9 cellular contexts compared by ENCODE assay signal in genomic region chr5:142800776-142801494, GRCh38. TPM values are rescaled to one million over a fixed set of nuclear protein-coding genes. Genes with fewer than 3 reads are reported as not detected.
DNase-seq lines count a peak whose midpoint lies in the region; ATAC-seq and TF ChIP-seq lines count a peak whose summit lies in the region.
"Had no signal": no experiment of that assay in that cellular context is flagged by ENCODE, and none has a peak within 500 bp of the region (broad histone marks: within the 10 kb centered on the region; RNA-seq: fewer than 3 reads in every experiment).

No MANE protein-coding gene starts in this region.

- H3K27me3 ChIP-seq in foreskin keratinocyte, result no peaks in the 10 kb centered on the region

- ATAC-seq in GM21381 (IDR thresholded peaks at IDR 0.05; ENCODE audit: unreplicated experiment) (peak; percentile 76), HG03565 (IDR thresholded peaks at IDR 0.05; ENCODE audit: unreplicated experiment) (peak; percentile 76), foreskin keratinocyte (no peak), left ventricle myocardium superior (no peak)

- H3K4me1 ChIP-seq in foreskin keratinocyte, result no peaks in the 10 kb centered on the region

- intact Hi-C loops in left ventricle myocardium superior (cut with micrococcal nuclease), result no loop called here

- DNase-seq in CD1c-positive myeloid dendritic cell (ENCODE audit: extremely low spot score) (peak; percentile 52), foreskin keratinocyte (no peak), left ventricle myocardium superior (no peak), NCI-H524 treated with DMSO at 0.1 percent for 48 hours (lab: John Stamatoyannopoulos, UW) (no peak), NCI-H2196 treated with DMSO at 0.1 percent for 48 hours (lab: John Stamatoyannopoulos, UW; ENCODE audit: unreplicated experiment) (no peak)
- peak; percentile 11 for DNase-seq in activated effector memory CD4-positive, alpha-beta T cell treated with Interleukin-2 at 50 U/mL for 16 hours
- DNase-seq: SHP77 treated with DMSO at 0.1 percent for 48 hours had no signal

- TF ChIP-seq CTCF in foreskin keratinocyte (conservative IDR thresholded peaks at IDR 0.05), result no peak

- no peak overlapping the region for H3K27ac ChIP-seq in foreskin keratinocyte

RNA-seq across cellular contexts. Expression of gene ARHGAP26, which starts 30.8 kb away (rescaled TPM):
- 6.8 and 9.3 TPM in 2 replicates for total RNA-seq in foreskin keratinocyte
- 5.1 and 5.3 TPM in 2 replicates for polyA plus RNA-seq in foreskin keratinocyte
- total RNA-seq in left ventricle myocardium superior, result 34.9 TPM

Comparison
In these comparisons a context has a peak if more than half of its experiments do, and no peak if none do; other contexts are left out.
1. DNase-seq: peak in CD1c-positive myeloid dendritic cell (single experiment) and activated effector memory CD4-positive, alpha-beta T cell treated with Interleukin-2 at 50 U/mL for 16 hours (single experiment); none in foreskin keratinocyte (0 of 2), left ventricle myocardium superior (single experiment), NCI-H524 treated with DMSO at 0.1 percent for 48 hours (single experiment) and NCI-H2196 treated with DMSO at 0.1 percent for 48 hours (single experiment).
2. ATAC-seq: peak in GM21381 (single experiment) and HG03565 (single experiment); none in foreskin keratinocyte (single experiment) and left ventricle myocardium superior (single experiment).